ENCODE assay signal across 1 cellular context in the genomic region with DNA sequence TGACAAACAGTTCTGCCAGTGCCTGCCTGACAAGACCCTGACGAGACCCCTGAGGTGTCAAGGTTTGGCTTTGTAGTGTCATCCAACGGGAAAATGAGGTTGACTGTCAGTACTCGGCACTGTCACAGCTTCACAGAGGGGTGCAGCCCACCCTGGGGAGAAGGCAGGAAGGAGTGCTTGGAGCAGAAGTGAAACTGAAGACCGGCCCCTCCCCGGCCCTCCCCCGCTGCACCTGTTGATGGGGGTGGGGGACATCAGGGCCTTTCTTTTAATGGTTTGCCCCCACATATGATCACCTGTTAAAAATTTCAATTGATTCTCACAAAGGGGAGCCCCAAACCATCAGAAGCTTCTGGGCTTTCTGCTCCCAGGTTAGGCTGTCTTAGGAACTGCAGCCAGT.
TF ChIP-seq lines count a peak whose summit lies in the region.

No MANE protein-coding gene starts in this region.

TF ChIP-seq in HEK293, 187 proteins besides CTCF, POLR2A, EP300 and RAD21:
- TF ChIP-seq ZNF792 (tag by site-specific recombination; IDR thresholded peaks at IDR 0.05) (no peak), SCRT2 (tag by site-specific recombination; IDR thresholded peaks at IDR 0.05) (peak; percentile 75; the same call in 1 of the 2 replicates)
